In genomic region chr5:135871268-135871895, GRCh38 we compare ENCODE assay signal across 1 cellular context.
TF ChIP-seq lines count a peak whose summit lies in the region.

No MANE protein-coding gene starts in this region.

TF ChIP-seq in HepG2, 621 proteins besides CTCF, POLR2A, EP300 and RAD21:
- no peak for TF ChIP-seq ZFAT (CRISPR knock-in tag; conservative IDR thresholded peaks at IDR 0.05)
- peak; percentile 27 for TF ChIP-seq TEAD3 (CRISPR knock-in tag; optimal IDR thresholded peaks at IDR 0.05; ENCODE audit: borderline replicate concordance)
- no peak for TF ChIP-seq RNF2 (conservative IDR thresholded peaks at IDR 0.05; ENCODE audit: low read depth)
- TF ChIP-seq, protein P1, sequence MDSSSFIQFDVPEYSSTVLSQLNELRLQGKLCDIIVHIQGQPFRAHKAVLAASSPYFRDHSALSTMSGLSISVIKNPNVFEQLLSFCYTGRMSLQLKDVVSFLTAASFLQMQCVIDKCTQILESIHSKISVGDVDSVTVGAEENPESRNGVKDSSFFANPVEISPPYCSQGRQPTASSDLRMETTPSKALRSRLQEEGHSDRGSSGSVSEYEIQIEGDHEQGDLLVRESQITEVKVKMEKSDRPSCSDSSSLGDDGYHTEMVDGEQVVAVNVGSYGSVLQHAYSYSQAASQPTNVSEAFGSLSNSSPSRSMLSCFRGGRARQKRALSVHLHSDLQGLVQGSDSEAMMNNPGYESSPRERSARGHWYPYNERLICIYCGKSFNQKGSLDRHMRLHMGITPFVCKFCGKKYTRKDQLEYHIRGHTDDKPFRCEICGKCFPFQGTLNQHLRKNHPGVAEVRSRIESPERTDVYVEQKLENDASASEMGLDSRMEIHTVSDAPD (CRISPR knock-in tag; IDR thresholded peaks at IDR 0.05): no peak
- no peak for TF ChIP-seq ZNF782 (CRISPR knock-in tag; IDR thresholded peaks at IDR 0.05; ENCODE audit: borderline replicate concordance)
- no peak for TF ChIP-seq KLF13 (CRISPR knock-in tag; IDR thresholded peaks at IDR 0.05)
- TF ChIP-seq ZNF256 (CRISPR knock-in tag; conservative IDR thresholded peaks at IDR 0.05): no peak
- TF ChIP-seq ZFP62 (CRISPR knock-in tag; IDR thresholded peaks at IDR 0.05): no peak
- TF ChIP-seq, protein P2, sequence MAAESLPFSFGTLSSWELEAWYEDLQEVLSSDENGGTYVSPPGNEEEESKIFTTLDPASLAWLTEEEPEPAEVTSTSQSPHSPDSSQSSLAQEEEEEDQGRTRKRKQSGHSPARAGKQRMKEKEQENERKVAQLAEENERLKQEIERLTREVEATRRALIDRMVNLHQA (CRISPR knock-in tag; IDR thresholded peaks at IDR 0.05): no peak
- no peak for TF ChIP-seq HES4 (CRISPR knock-in tag; IDR thresholded peaks at IDR 0.05; ENCODE audit: borderline replicate concordance)
- TF ChIP-seq SNAPC4 (CRISPR knock-in tag; IDR thresholded peaks at IDR 0.05): no peak
- peak; percentile 19; the same call in 1 of the 2 replicates for TF ChIP-seq ZNF687 (CRISPR knock-in tag; IDR thresholded peaks at IDR 0.05)
- TF ChIP-seq MAFG (CRISPR knock-in tag; IDR thresholded peaks at IDR 0.05): no peak
- no peak for TF ChIP-seq ZNF329 (CRISPR knock-in tag; IDR thresholded peaks at IDR 0.05; ENCODE audit: low read depth)
- TF ChIP-seq FOXC1 (CRISPR knock-in tag; IDR thresholded peaks at IDR 0.05; ENCODE audit: borderline replicate concordance): no peak
- TF ChIP-seq ZNF768 (CRISPR knock-in tag; IDR thresholded peaks at IDR 0.05): 0 out of 2 replicates have a peak, but pooled peaks have one; percentile 11
- no peak for TF ChIP-seq BCL6 (CRISPR knock-in tag; IDR thresholded peaks at IDR 0.05)
- TF ChIP-seq, protein P3, sequence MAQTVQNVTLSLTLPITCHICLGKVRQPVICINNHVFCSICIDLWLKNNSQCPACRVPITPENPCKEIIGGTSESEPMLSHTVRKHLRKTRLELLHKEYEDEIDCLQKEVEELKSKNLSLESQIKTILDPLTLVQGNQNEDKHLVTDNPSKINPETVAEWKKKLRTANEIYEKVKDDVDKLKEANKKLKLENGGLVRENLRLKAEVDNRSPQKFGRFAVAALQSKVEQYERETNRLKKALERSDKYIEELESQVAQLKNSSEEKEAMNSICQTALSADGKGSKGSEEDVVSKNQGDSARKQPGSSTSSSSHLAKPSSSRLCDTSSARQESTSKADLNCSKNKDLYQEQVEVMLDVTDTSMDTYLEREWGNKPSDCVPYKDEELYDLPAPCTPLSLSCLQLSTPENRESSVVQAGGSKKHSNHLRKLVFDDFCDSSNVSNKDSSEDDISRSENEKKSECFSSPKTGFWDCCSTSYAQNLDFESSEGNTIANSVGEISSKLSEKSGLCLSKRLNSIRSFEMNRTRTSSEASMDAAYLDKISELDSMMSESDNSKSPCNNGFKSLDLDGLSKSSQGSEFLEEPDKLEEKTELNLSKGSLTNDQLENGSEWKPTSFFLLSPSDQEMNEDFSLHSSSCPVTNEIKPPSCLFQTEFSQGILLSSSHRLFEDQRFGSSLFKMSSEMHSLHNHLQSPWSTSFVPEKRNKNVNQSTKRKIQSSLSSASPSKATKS (CRISPR knock-in tag; IDR thresholded peaks at IDR 0.05): no peak
- TF ChIP-seq, protein P4, sequence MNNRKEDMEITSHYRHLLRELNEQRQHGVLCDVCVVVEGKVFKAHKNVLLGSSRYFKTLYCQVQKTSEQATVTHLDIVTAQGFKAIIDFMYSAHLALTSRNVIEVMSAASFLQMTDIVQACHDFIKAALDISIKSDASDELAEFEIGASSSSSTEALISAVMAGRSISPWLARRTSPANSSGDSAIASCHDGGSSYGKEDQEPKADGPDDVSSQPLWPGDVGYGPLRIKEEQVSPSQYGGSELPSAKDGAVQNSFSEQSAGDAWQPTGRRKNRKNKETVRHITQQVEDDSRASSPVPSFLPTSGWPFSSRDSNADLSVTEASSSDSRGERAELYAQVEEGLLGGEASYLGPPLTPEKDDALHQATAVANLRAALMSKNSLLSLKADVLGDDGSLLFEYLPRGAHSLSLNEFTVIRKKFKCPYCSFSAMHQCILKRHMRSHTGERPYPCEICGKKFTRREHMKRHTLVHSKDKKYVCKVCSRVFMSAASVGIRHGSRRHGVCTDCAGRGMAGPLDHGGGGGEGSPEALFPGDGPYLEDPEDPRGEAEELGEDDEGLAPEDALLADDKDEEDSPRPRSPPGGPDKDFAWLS (CRISPR knock-in tag; IDR thresholded peaks at IDR 0.05; ENCODE audit: borderline replicate concordance): no peak
- no peak for TF ChIP-seq ZNF678 (CRISPR knock-in tag; IDR thresholded peaks at IDR 0.05)
- TF ChIP-seq RBM39 (IDR thresholded peaks at IDR 0.05; ENCODE audit: low read depth, low read length, poor library complexity, severe bottlenecking): no peak
